1 cellular context compared by ENCODE assay signal in genomic region chr6:140311146-140311545, GRCh38.
TF ChIP-seq lines count a peak whose summit lies in the region.

No MANE protein-coding gene starts in this region.

TF ChIP-seq in HCT116, 20 proteins besides CTCF, POLR2A, EP300 and RAD21 (continued from another document):
- TF ChIP-seq REST (IDR thresholded peaks at IDR 0.05; ENCODE audit: low read depth) (no peak), ZNF274 (IDR thresholded peaks at IDR 0.05; ENCODE audit: low read depth, low read length) (no peak), JUND (IDR thresholded peaks at IDR 0.05) (no peak), SRF (IDR thresholded peaks at IDR 0.05; ENCODE audit: low read depth) (no peak), SIN3A (IDR thresholded peaks at IDR 0.05; ENCODE audit: low read depth) (no peak)
